ENCODE assay signal across 16 cellular contexts in genomic region chr1:174466607-174467006, GRCh38. TPM values are rescaled to one million over a fixed set of nuclear protein-coding genes. Genes with fewer than 3 reads are reported as not detected.
DNase-seq lines count a peak whose midpoint lies in the region; TF ChIP-seq lines count a peak whose summit lies in the region.
"Had no signal": no experiment of that assay in that cellular context is flagged by ENCODE, and none has a peak within 500 bp of the region (broad histone marks: within the 10 kb centered on the region; RNA-seq: fewer than 3 reads in every experiment).

No MANE protein-coding gene starts in this region.

- POLR2A ChIA-PET in OCI-LY7 (lab: Charles Lee): interaction anchor here (0.5 to 2.3 kb wide), 3 partner anchors 14 to 63 kb away, joined by 4 to 13 read pairs (median 5); no protein-coding TSS in a partner anchor
- POLR2A ChIA-PET in activated CD4-positive, alpha-beta T cell treated with anti-CD3 and anti-CD28 coated beads, Interleukin-2, amount 10 ng/mL, durations not matched to agents 7 days and 5 days (lab: Charles Lee): no interaction called here

- no peak overlapping the region for H3K9ac ChIP-seq in mesendoderm (ENCODE audit: low read length)

- peaks cover 14% of the 10 kb centered on the region for H3K36me3 ChIP-seq in DOHH2 (ENCODE audit: control insufficient read depth, low read length)
- no peaks in the 10 kb centered on the region for H3K36me3 ChIP-seq in OCI-LY7 (ENCODE audit: insufficient read depth, low read length)
- H3K36me3 ChIP-seq in mesendoderm (ENCODE audit: control insufficient read depth, insufficient read depth, low read length): no peaks in the 10 kb centered on the region
- no peaks in the 10 kb centered on the region for H3K36me3 ChIP-seq in breast epithelium
- H3K36me3 ChIP-seq: BE2C had no signal

- no TSS peak for BruUV-seq in OCI-LY7 (replicated peaks; lab: Mats Ljungman, UMichigan)

- no peak overlapping the region for H3K23ac ChIP-seq in mesendoderm (ENCODE audit: low read length)

- no peaks in the 10 kb centered on the region for H3K9me3 Mint-ChIP-seq in activated CD4-positive, alpha-beta T cell treated with anti-CD3 and anti-CD28 coated beads, Interleukin-2, amount 10 ng/mL, durations not matched to agents 7 days and 5 days

- no peak overlapping the region for H3K27ac Mint-ChIP-seq in activated CD4-positive, alpha-beta T cell treated with anti-CD3 and anti-CD28 coated beads, Interleukin-2, amount 10 ng/mL, durations not matched to agents 7 days and 5 days
- H3K27ac Mint-ChIP-seq: CD14-positive monocyte; CD8-positive, alpha-beta T cell had no signal

- no peak overlapping the region for H2BK120ac ChIP-seq in mesendoderm (ENCODE audit: low read depth, low read length)

- no peak for TF ChIP-seq POLR2A in breast epithelium (IDR thresholded peaks at IDR 0.05)

- H3K4me3 Mint-ChIP-seq in activated CD4-positive, alpha-beta T cell treated with anti-CD3 and anti-CD28 coated beads, Interleukin-2, amount 10 ng/mL, durations not matched to agents 7 days and 5 days: no peak overlapping the region
- H3K4me3 Mint-ChIP-seq: CD14-positive monocyte; CD8-positive, alpha-beta T cell had no signal

- no peaks in the 10 kb centered on the region for H3K4me1 Mint-ChIP-seq in activated CD4-positive, alpha-beta T cell treated with anti-CD3 and anti-CD28 coated beads, Interleukin-2, amount 10 ng/mL, durations not matched to agents 7 days and 5 days
- H3K4me1 Mint-ChIP-seq: CD14-positive monocyte had no signal

- no peaks in the 10 kb centered on the region for H3K36me3 Mint-ChIP-seq in activated CD4-positive, alpha-beta T cell treated with anti-CD3 and anti-CD28 coated beads, Interleukin-2, amount 10 ng/mL, durations not matched to agents 7 days and 5 days (ENCODE audit: low read depth)

- no peak overlapping the region for H3K27ac ChIP-seq in DOHH2 (ENCODE audit: low read depth, low read length)
- H3K27ac ChIP-seq in OCI-LY7 (ENCODE audit: low read depth, low read length, poor library complexity, severe bottlenecking): no peak overlapping the region
- H3K27ac ChIP-seq in mesendoderm (ENCODE audit: low read depth, low read length): no peak overlapping the region
- H3K27ac ChIP-seq in breast epithelium: no peak overlapping the region
- H3K27ac ChIP-seq: A549 had no signal

- no peak overlapping the region for H2AK5ac ChIP-seq in mesendoderm (ENCODE audit: low read length)

- intact Hi-C loops in OCI-LY7 (cut with micrococcal nuclease; ENCODE audit: unreplicated experiment): loop anchor here (5.0 kb wide), 1 partner anchor 204 kb away; no protein-coding TSS in a partner anchor
- intact Hi-C loops in breast epithelium (cut with DNase I; ENCODE audit: low total_unique reads): no loop called here

- no peaks in the 10 kb centered on the region for H3K9me2 ChIP-seq in DOHH2 (replicated peaks; ENCODE audit: control insufficient read depth, low read length)
- H3K9me2 ChIP-seq in OCI-LY7 (ENCODE audit: insufficient read depth, low read length): no peaks in the 10 kb centered on the region

- H3K4ac ChIP-seq in mesendoderm (ENCODE audit: low read depth, low read length): no peak overlapping the region

- H4K5ac ChIP-seq in mesendoderm (ENCODE audit: low read length): no peak overlapping the region

- H3K4me3 ChIP-seq in DOHH2 (ENCODE audit: low read length): no peak overlapping the region
- H3K4me3 ChIP-seq in LNCaP clone FGC (ENCODE audit: low read depth, low read length): no peak overlapping the region
- no peak overlapping the region for H3K4me3 ChIP-seq in OCI-LY7 (ENCODE audit: low read depth, low read length, poor library complexity, severe bottlenecking)
- no peak overlapping the region for H3K4me3 ChIP-seq in mesendoderm (ENCODE audit: low read length)
- no peak overlapping the region for H3K4me3 ChIP-seq in breast epithelium
- H3K4me3 ChIP-seq: A549 had no signal

- no peak overlapping the region for H3K18ac ChIP-seq in mesendoderm (ENCODE audit: low read length)

- H4K8ac ChIP-seq in mesendoderm (ENCODE audit: low read depth, low read length): no peak overlapping the region

- peaks cover 3% of the 10 kb centered on the region; the same call in 1 of the 2 replicates for H3K4me1 ChIP-seq in DOHH2 (ENCODE audit: control insufficient read depth, low read length)
- H3K4me1 ChIP-seq in OCI-LY7 (ENCODE audit: insufficient read depth, low read length, poor library complexity, severe bottlenecking): no peaks in the 10 kb centered on the region
- H3K4me1 ChIP-seq in mesendoderm (ENCODE audit: control insufficient read depth, low read depth, low read length): no peaks in the 10 kb centered on the region
- H3K4me1 ChIP-seq in breast epithelium: no peaks in the 10 kb centered on the region
- H3K4me1 ChIP-seq: A549, BE2C had no signal

- H3K27me3 Mint-ChIP-seq in activated CD4-positive, alpha-beta T cell treated with anti-CD3 and anti-CD28 coated beads, Interleukin-2, amount 10 ng/mL, durations not matched to agents 7 days and 5 days: no peaks in the 10 kb centered on the region

- no peak overlapping the region for H3K4me2 ChIP-seq in DOHH2 (ENCODE audit: low read length)
- H3K4me2 ChIP-seq in OCI-LY7 (ENCODE audit: low read length): no peak overlapping the region
- H3K4me2 ChIP-seq in mesendoderm (ENCODE audit: low read length): no peak overlapping the region
- H3K4me2 ChIP-seq: A549 had no signal

- H3K27me3 ChIP-seq in DOHH2 (ENCODE audit: control insufficient read depth, low read length) (no peaks in the 10 kb centered on the region), mesendoderm (ENCODE audit: insufficient read depth, low read length, poor library complexity) (no peaks in the 10 kb centered on the region), breast epithelium (no peaks in the 10 kb centered on the region)
- H3K27me3 ChIP-seq: BE2C had no signal

- no peaks in the 10 kb centered on the region for H3K79me1 ChIP-seq in mesendoderm (ENCODE audit: low read length)

- TF ChIP-seq CTCF in DOHH2 (IDR thresholded peaks at IDR 0.05; ENCODE audit: low read depth, low read length, poor library complexity, severe bottlenecking): peak; percentile 12
- TF ChIP-seq CTCF in LNCaP clone FGC (IDR thresholded peaks at IDR 0.05; ENCODE audit: control insufficient read depth, extremely low read depth, insufficient read depth): peak; percentile 22; the same call in 1 of the 2 replicates
- TF ChIP-seq CTCF in OCI-LY7 (conservative IDR thresholded peaks at IDR 0.05; ENCODE audit: low read length): peak; percentile 20; the same call in 1 of the 2 replicates
- no peak for TF ChIP-seq CTCF in breast epithelium (IDR thresholded peaks at IDR 0.05)

- H3K9me3 ChIP-seq in DOHH2 (ENCODE audit: control insufficient read depth, insufficient read depth, low read length) (no peaks in the 10 kb centered on the region), OCI-LY7 (ENCODE audit: low read length) (no peaks in the 10 kb centered on the region), breast epithelium (no peaks in the 10 kb centered on the region)
- H3K9me3 ChIP-seq: A549, BE2C had no signal

- peaks cover 3% of the 10 kb centered on the region for H3K79me2 ChIP-seq in DOHH2 (ENCODE audit: control insufficient read depth, low read length)
- no peaks in the 10 kb centered on the region for H3K79me2 ChIP-seq in OCI-LY7 (ENCODE audit: insufficient read depth, low read depth, low read length)
- H3K79me2 ChIP-seq in mesendoderm (ENCODE audit: control insufficient read depth, insufficient read depth, low read length): no peaks in the 10 kb centered on the region

- H2AFZ ChIP-seq in OCI-LY7 (ENCODE audit: low read length): no peak overlapping the region

- WGBS in mesendoderm (ENCODE audit: extremely low coverage, insufficient coverage, low lambda C conversion rate): no CpG with 5 or more reads among the region's 8 CpGs

- H3K56ac ChIP-seq in mesendoderm (ENCODE audit: low read length): no peak overlapping the region

- CTCF ChIA-PET in OCI-LY7 (lab: Charles Lee; ENCODE audit: unreplicated experiment): no interaction called here
- CTCF ChIA-PET in activated CD4-positive, alpha-beta T cell treated with anti-CD3 and anti-CD28 coated beads, Interleukin-2, amount 10 ng/mL, durations not matched to agents 7 days and 5 days (lab: Charles Lee): interaction anchor here (1.0 kb wide), 1 partner anchor 12 kb away, joined by 3 read pairs; no protein-coding TSS in a partner anchor

- DNase-seq in LNCaP clone FGC (ENCODE audit: low read depth): no peak
- DNase-seq in OCI-LY7 (ENCODE audit: low spot score): no peak
- peak; percentile 10 for DNase-seq in mesendoderm
- no peak for DNase-seq in breast epithelium (ENCODE audit: low spot score in 2 of 2)
- DNase-seq in activated effector memory CD4-positive, alpha-beta T cell treated with anti-CD3 and anti-CD28 coated beads, Interleukin-2, amount 50 U/mL, for 16 hours: no peak
- DNase-seq in activated CD4-positive, alpha-beta T cell treated with anti-CD3 and anti-CD28 coated beads, Interleukin-2, amount 10 ng/mL, durations not matched to agents 7 days and 5 days: no peak
- DNase-seq: BE2C; CD8-positive, alpha-beta T cell; COR-L47; DMS153; DMS79 treated with DMSO at 0.1 percent for 48 hours; GDM1 had no signal

- no peaks in the 10 kb centered on the region for H4K20me1 ChIP-seq in DOHH2 (ENCODE audit: control insufficient read depth, insufficient read depth, low read depth, low read length)
- no peaks in the 10 kb centered on the region for H4K20me1 ChIP-seq in OCI-LY7 (ENCODE audit: insufficient read depth, low read length)

- no peak overlapping the region for H2BK15ac ChIP-seq in mesendoderm (replicated peaks; ENCODE audit: low read depth)

- H2BK5ac ChIP-seq in mesendoderm (ENCODE audit: low read length): no peak overlapping the region

- no peaks in the 10 kb centered on the region for H3F3A ChIP-seq in DOHH2 (ENCODE audit: control insufficient read depth, insufficient read depth)

RNA-seq across cellular contexts. Expression of gene GPR52, which starts 18.8 kb away (rescaled TPM):
- total RNA-seq in OCI-LY7 (2014; rRNA removed; shearing (Covaris generic)): 5.4 and 8.3 TPM in 2 replicates
- total RNA-seq in OCI-LY7 (2022) (9.6 and 9.7 TPM in 2 replicates), breast epithelium (1 to 10 TPM; 2.3 to 5.9 (median 4.3) TPM)
- polyA plus RNA-seq in mesendoderm (2013, experiment 1 of 2): not detected
- polyA plus RNA-seq in mesendoderm (2013, experiment 2 of 2): 0.03 TPM
- total RNA-seq in activated CD4-positive, alpha-beta T cell treated with anti-CD3 and anti-CD28 coated beads, Interleukin-2, amount 10 ng/mL, durations not matched to agents 7 days and 5 days: 1 to 10 TPM; 1.9 to 2.9 TPM
- total RNA-seq: H4 had no signal
- polyA plus RNA-seq: CD14-positive monocyte had no signal

Comparison
In these comparisons a context has a peak if more than half of its experiments do, and no peak if none do; other contexts are left out.
1. CTCF ChIP-seq: peak in DOHH2 (single experiment), LNCaP clone FGC (single experiment) and OCI-LY7 (single experiment); none in breast epithelium (0 of 3).